Comparison of ENCODE assay signal across 17 cellular contexts in genomic region chr7:153886121-153886505, GRCh38.
DNase-seq lines count a peak whose midpoint lies in the region; FAIRE-seq and TF ChIP-seq lines count a peak whose summit lies in the region.
"Had no signal": no experiment of that assay in that cellular context is flagged by ENCODE, and none has a peak within 500 bp of the region (broad histone marks: within the 10 kb centered on the region; RNA-seq: fewer than 3 reads in every experiment).

No MANE protein-coding gene starts in this region.

- H3K36me3 ChIP-seq in thyroid gland: no peaks in the 10 kb centered on the region
- H3K36me3 ChIP-seq in kidney (ENCODE audit: control insufficient read depth in 1 of 2, insufficient read depth in 2 of 2, low read length in 2 of 2): no peaks in the 10 kb centered on the region
- H3K36me3 ChIP-seq: breast epithelium had no signal

- H3K27ac ChIP-seq in thyroid gland: peak overlapping the region in 1 of 3 donors; percentile 77
- H3K27ac ChIP-seq in kidney (ENCODE audit: low read depth in 2 of 2, low read length in 2 of 2): no peak overlapping the region
- H3K27ac ChIP-seq: breast epithelium had no signal

- intact Hi-C loops in thyroid gland (cut with DNase I): no loop called here
- intact Hi-C loops in kidney (cut with DNase I): no loop called here

- H3K9ac ChIP-seq in kidney (ENCODE audit: low read length in 2 of 2): no peak overlapping the region

- H3K4me1 ChIP-seq in thyroid gland (peaks cover 7 to 14% of the 10 kb centered on the region in 2 donors), kidney (ENCODE audit: control insufficient read depth in 1 of 2, insufficient read depth in 1 of 2, low read depth in 1 of 2, low read length in 2 of 2) (no peaks in the 10 kb centered on the region)
- H3K4me1 ChIP-seq: breast epithelium had no signal

- 1% methylated on average over 9 to 12 of the region's 19 CpGs for WGBS in thyroid gland, 2 donors

- H3K9me3 ChIP-seq in thyroid gland (no peaks in the 10 kb centered on the region), kidney (ENCODE audit: control insufficient read depth in 1 of 2, low read length in 2 of 2) (no peaks in the 10 kb centered on the region)
- H3K9me3 ChIP-seq: breast epithelium, mucosa of descending colon had no signal

- no peaks in the 10 kb centered on the region for H3K27me3 ChIP-seq in thyroid gland

- H3K4me3 ChIP-seq in thyroid gland (replicated peaks in 1 of 3) (peak overlapping the region; percentile 7 to 74 (median 62)), kidney (ENCODE audit: low read length in 2 of 2) (no peak overlapping the region)
- H3K4me3 ChIP-seq: mucosa of descending colon had no signal

- TF ChIP-seq CTCF in thyroid gland (IDR thresholded peaks at IDR 0.05): no peak
- TF ChIP-seq CTCF in kidney (IDR thresholded peaks at IDR 0.05; ENCODE audit: borderline replicate concordance, extremely low read depth, insufficient read depth): no peak

- no peak for TF ChIP-seq POLR2A in thyroid gland (IDR thresholded peaks at IDR 0.05)

- POLR2A ChIA-PET in HEK293T (lab: Yijun Ruan, JAX): no interaction called here

- no peak for FAIRE-seq in kidney (lab: Jason Lieb, UNC)

- CTCF ChIA-PET in HEK293T (lab: Yijun Ruan, JAX): no interaction called here

- DNase-seq in NCI-H1105 (lab: John Stamatoyannopoulos, UW): peak; percentile 76
- peak; percentile 11 for DNase-seq in RPMI8226
- peak; percentile 73 for DNase-seq in left kidney (ENCODE audit: low read depth, low spot score)
- DNase-seq in thyroid gland: peak; percentile 55 to 83
- DNase-seq in central memory CD4-positive, alpha-beta T cell: no peak
- DNase-seq in HEK293T (ENCODE audit: extremely low spot score): no peak
- no peak for DNase-seq in kidney
- DNase-seq: activated CD8-positive, alpha-beta memory T cell treated with anti-CD3 and anti-CD28 coated beads for 24 hours; GOT3; KBM-7; left cardiac atrium; mucosa of descending colon; NCI-H1417; NCI-H446 treated with DMSO at 0.1 percent for 48 hours; SHP77; stimulated activated CD4-positive, alpha-beta T cell treated with anti-CD3 and anti-CD28 coated beads, Interleukin-2, amount 100 ng/mL, for 24 hours had no signal

TF ChIP-seq in HEK293T, 16 proteins besides CTCF, POLR2A, EP300 and RAD21:
- no peak for TF ChIP-seq ZNF384 (IDR thresholded peaks at IDR 0.05)
- TF ChIP-seq L3MBTL2 (conservative IDR thresholded peaks at IDR 0.05): no peak
- TF ChIP-seq PKNOX1 (IDR thresholded peaks at IDR 0.05): no peak
- no peak for TF ChIP-seq ELF4 (IDR thresholded peaks at IDR 0.05)
- TF ChIP-seq BHLHE40 (IDR thresholded peaks at IDR 0.05; ENCODE audit: borderline replicate concordance): no peak
- no peak for TF ChIP-seq FOXM1 (IDR thresholded peaks at IDR 0.05; ENCODE audit: borderline replicate concordance)
- TF ChIP-seq NFRKB (IDR thresholded peaks at IDR 0.05): no peak

Comparison
In these comparisons a context has a peak if more than half of its experiments do, and no peak if none do; other contexts are left out.
1. DNase-seq: peak in NCI-H1105 (single experiment), RPMI8226 (single experiment), left kidney (single experiment) and thyroid gland (2 of 2); none in central memory CD4-positive, alpha-beta T cell (single experiment), HEK293T (single experiment) and kidney (single experiment).
2. H3K4me3 ChIP-seq: peak in thyroid gland (3 of 3); none in kidney (0 of 2).